Comparison of ENCODE assay signal across 2 cellular contexts in the genomic region with DNA sequence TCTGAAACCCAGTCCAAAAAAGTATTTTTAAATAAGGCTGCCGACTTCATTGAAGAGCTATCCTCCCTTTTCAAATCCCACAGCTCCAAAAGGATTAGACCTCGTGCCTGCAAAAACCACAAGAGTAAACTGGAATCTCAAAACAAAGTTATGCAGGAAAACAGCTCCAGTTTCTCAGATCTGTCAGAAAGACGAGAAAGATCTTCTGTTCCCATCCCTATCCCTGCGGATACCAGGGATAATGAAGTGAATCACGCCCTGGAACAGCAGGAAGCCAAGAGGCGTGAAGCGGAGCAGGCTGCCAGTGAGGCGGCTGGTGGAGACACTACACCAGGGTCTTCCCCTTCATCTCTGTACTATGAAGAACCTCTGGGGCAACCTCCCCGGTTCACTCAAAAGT.
TF ChIP-seq lines count a peak whose summit lies in the region.

No MANE protein-coding gene starts in this region.

TF ChIP-seq in IMR-90, 13 proteins besides CTCF, POLR2A, EP300 and RAD21:
- TF ChIP-seq FOS (IDR thresholded peaks at IDR 0.05; ENCODE audit: low read depth, low read length) (no peak), RCOR1 (IDR thresholded peaks at IDR 0.05; ENCODE audit: insufficient replicate concordance, low read length) (no peak), NFE2L2 (IDR thresholded peaks at IDR 0.05; ENCODE audit: low read depth, low read length) (no peak), RFX5 (IDR thresholded peaks at IDR 0.05; ENCODE audit: low read depth, low read length) (no peak)

TF ChIP-seq in K562, 482 proteins besides CTCF, POLR2A, EP300 and RAD21:
- TF ChIP-seq BRF1 (IDR thresholded peaks at IDR 0.05; ENCODE audit: borderline replicate concordance, extremely low read depth, insufficient read length) = no peak
- TF ChIP-seq MTA3 (IDR thresholded peaks at IDR 0.05; ENCODE audit: borderline replicate concordance) = no peak
- TF ChIP-seq ZNF583 (CRISPR knock-in tag; IDR thresholded peaks at IDR 0.05) = no peak
- no peak for TF ChIP-seq TGIF2 (CRISPR knock-in tag; IDR thresholded peaks at IDR 0.05)
- no peak for TF ChIP-seq CBFB (CRISPR knock-in tag; IDR thresholded peaks at IDR 0.05)
- no peak for TF ChIP-seq ZHX1 (conservative IDR thresholded peaks at IDR 0.05; ENCODE audit: low read length)
- no peak for TF ChIP-seq ATF1 (CRISPR knock-in tag; IDR thresholded peaks at IDR 0.05)
- TF ChIP-seq ATF1 (tag; IDR thresholded peaks at IDR 0.05) = no peak
- TF ChIP-seq ZNF592 (IDR thresholded peaks at IDR 0.05) = no peak
- TF ChIP-seq EZH2 (IDR thresholded peaks at IDR 0.05; ENCODE audit: borderline replicate concordance, low read depth, low read length) = no peak
- TF ChIP-seq DMBX1 (CRISPR knock-in tag; IDR thresholded peaks at IDR 0.05; ENCODE audit: borderline replicate concordance) = no peak
- no peak for TF ChIP-seq XRCC4 (IDR thresholded peaks at IDR 0.05; ENCODE audit: extremely low read depth, insufficient read depth, insufficient read length)
- TF ChIP-seq HMGXB4 (CRISPR knock-in tag; IDR thresholded peaks at IDR 0.05) = no peak
- TF ChIP-seq BCOR (IDR thresholded peaks at IDR 0.05) = no peak
- TF ChIP-seq DNMT1 (IDR thresholded peaks at IDR 0.05) = no peak
- TF ChIP-seq U2AF1 (optimal IDR thresholded peaks at IDR 0.05; ENCODE audit: low read depth, low read length) = no peak
- TF ChIP-seq ELF1 (tag; IDR thresholded peaks at IDR 0.05) = no peak
